In the genomic region with DNA sequence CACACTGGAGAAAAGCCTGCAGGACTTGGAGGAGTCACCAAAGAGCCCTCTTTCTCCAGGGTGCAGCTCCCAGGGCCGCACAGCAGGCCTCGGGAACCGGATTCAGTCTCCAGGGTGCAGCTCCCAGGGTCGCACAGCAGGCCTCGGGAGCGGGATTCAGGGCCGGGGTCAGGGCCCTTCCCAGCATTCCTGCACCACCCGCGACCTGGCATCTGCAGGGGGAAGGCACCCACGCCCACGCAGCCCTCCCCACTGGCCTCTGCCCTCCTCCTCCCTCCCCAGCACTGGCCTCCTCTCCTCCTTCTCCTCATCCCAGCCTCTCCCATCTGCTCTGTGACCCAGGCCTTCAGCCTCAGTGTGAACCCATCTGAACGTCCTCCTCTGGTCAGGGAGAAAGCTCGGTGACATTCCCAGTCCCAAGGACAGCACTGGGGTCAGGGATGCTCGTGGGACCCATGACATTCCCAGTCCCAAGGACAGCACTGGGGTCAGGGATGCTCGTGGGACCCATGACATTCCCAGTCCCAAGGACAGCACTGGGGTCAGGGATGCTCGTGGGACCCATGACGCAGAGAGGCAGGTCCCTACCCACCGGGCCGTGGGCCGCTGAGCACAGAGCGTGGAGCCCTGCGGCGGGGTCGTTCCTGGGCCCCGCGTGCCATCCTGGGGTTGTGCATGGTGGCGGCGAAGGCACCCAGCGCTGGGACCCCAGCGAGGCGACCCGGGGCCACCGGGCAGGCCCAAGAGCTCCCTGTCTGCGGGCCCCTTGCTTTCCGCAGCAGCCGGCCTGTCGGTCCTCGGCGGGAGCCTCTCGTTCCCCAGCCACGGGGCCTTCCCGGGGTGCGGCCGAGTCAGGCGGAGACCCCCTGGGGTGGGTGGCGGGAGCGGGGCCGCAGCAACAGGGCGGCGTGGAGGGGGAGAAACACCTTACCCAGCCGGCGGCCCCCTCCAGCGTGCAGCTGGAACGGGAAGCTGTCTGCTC, we compare ENCODE assay signal across 22 cellular contexts.
"Had no signal": no experiment of that assay in that cellular context is flagged by ENCODE, and none has a peak within 500 bp of the region (broad histone marks: within the 10 kb centered on the region; RNA-seq: fewer than 3 reads in every experiment).

No MANE protein-coding gene starts in this region.

- ATAC-seq: activated CD8-positive, alpha-beta memory T cell treated with anti-CD3 and anti-CD28 coated beads, Interleukin-2, amount 10 ng/mL, durations not matched to agents 7 days and 5 days; body of pancreas had no signal

- H2AFZ ChIP-seq: parathyroid adenoma had no signal

- H3K36me3 ChIP-seq: heart left ventricle, right lobe of liver, thyroid gland had no signal

- H3K4me3 ChIP-seq: body of pancreas, heart left ventricle, right lobe of liver, skin epidermis, thyroid gland had no signal

- H3K27me3 ChIP-seq: body of pancreas, right lobe of liver, thyroid gland had no signal

- H3K9me3 ChIP-seq: body of pancreas, heart left ventricle, right lobe of liver, thyroid gland had no signal

- H3K79me2 ChIP-seq: parathyroid adenoma had no signal

- H3K27ac ChIP-seq: body of pancreas, heart left ventricle, parathyroid adenoma, right lobe of liver, skin epidermis, thyroid gland had no signal

- DNase-seq: activated B cell treated with CpG ODN at 0.5 μM for 24 hours; activated CD4-positive, alpha-beta memory T cell treated with anti-CD3 and anti-CD28 coated beads, Interleukin-2, amount 10 ng/mL, durations not matched to agents 7 days and 5 days; activated CD4-positive, alpha-beta T cell treated with anti-CD3 and anti-CD28 coated beads, Interleukin-2, amount 10 ng/mL, durations not matched to agents 24 days and 14 days; activated CD8-positive, alpha-beta memory T cell treated with anti-CD3 and anti-CD28 coated beads, Interleukin-2, amount 10 ng/mL, durations not matched to agents 7 days and 5 days; activated effector memory CD4-positive, alpha-beta T cell treated with anti-CD3 and anti-CD28 coated beads, Interleukin-2, amount 50 U/mL, for 16 hours; activated naive CD4-positive, alpha-beta T cell treated with anti-CD3 and anti-CD28 coated beads, Interleukin-2, amount 10 ng/mL, durations not matched to agents 7 days and 5 days; activated T-cell treated with anti-CD3 and anti-CD28 coated beads for 4 hours; body of pancreas; dermis blood vessel endothelial cell; effector CD8-positive, alpha-beta T cell; heart left ventricle; left cardiac atrium; midbrain; nucleus accumbens; right lobe of liver; stimulated activated CD4-positive, alpha-beta T cell treated with anti-CD3 and anti-CD28 coated beads, Interleukin-15, amount 100 ng/mL, for 24 hours; stimulated activated naive CD4-positive, alpha-beta T cell; T-cell; T-helper 9 cell; thyroid gland had no signal

- H3K9ac ChIP-seq: parathyroid adenoma had no signal

- H3K4me1 ChIP-seq: body of pancreas, heart left ventricle, parathyroid adenoma, right lobe of liver, thyroid gland had no signal
